ENCODE assay signal across 17 cellular contexts in genomic region chr10:28471705-28472050, GRCh38.
"Had no signal": no experiment of that assay in that cellular context is flagged by ENCODE, and none has a peak within 500 bp of the region (broad histone marks: within the 10 kb centered on the region; RNA-seq: fewer than 3 reads in every experiment).

No MANE protein-coding gene starts in this region.

- H3K4me1 Mint-ChIP-seq: memory B cell, nephron had no signal

- DNase-seq: cortex of kidney; esophagus squamous epithelium; glutamatergic neuron; kidney; left cardiac atrium; left ventricle myocardium inferior; lower lobe of right lung; small intestine; stimulated activated CD4-positive, alpha-beta T cell treated with anti-CD3 and anti-CD28 coated beads, Interleukin-12 subunit alpha, Interleukin-12 subunit beta, amount 100 ng/mL, for 4 hours; stimulated activated naive CD4-positive, alpha-beta T cell; stomach; trophoblast cell had no signal

- H3K36me3 ChIP-seq: esophagus squamous epithelium, gastroesophageal sphincter, left ventricle myocardium inferior, lower lobe of right lung, right atrium auricular region, stomach had no signal

- H3K27me3 ChIP-seq: esophagus squamous epithelium, gastroesophageal sphincter, right atrium auricular region, stomach had no signal

- H3K9me3 ChIP-seq: esophagus squamous epithelium, gastroesophageal sphincter, left ventricle myocardium inferior, lower lobe of right lung, right atrium auricular region, stomach had no signal

- ATAC-seq: gastroesophageal sphincter, left cardiac atrium, lower lobe of right lung had no signal

- H3K4me3 ChIP-seq: esophagus squamous epithelium, gastroesophageal sphincter, left ventricle myocardium inferior, lower lobe of right lung, right atrium auricular region, stomach had no signal

- H3K4me1 ChIP-seq: esophagus squamous epithelium, gastroesophageal sphincter, left ventricle myocardium inferior, lower lobe of right lung, right atrium auricular region, stomach had no signal

- H3K36me3 Mint-ChIP-seq: memory B cell, mesothelial cell of epicardium had no signal

- H3K9me3 Mint-ChIP-seq: mesothelial cell of epicardium, nephron had no signal

- H3K4me3 Mint-ChIP-seq: memory B cell, mesothelial cell of epicardium, nephron had no signal

- H3K27ac ChIP-seq: esophagus squamous epithelium, gastroesophageal sphincter, left ventricle myocardium inferior, lower lobe of right lung, right atrium auricular region, stomach had no signal

- H3K27ac Mint-ChIP-seq: memory B cell, nephron had no signal
